Comparison of ENCODE assay signal across 10 cellular contexts in the genomic region with DNA sequence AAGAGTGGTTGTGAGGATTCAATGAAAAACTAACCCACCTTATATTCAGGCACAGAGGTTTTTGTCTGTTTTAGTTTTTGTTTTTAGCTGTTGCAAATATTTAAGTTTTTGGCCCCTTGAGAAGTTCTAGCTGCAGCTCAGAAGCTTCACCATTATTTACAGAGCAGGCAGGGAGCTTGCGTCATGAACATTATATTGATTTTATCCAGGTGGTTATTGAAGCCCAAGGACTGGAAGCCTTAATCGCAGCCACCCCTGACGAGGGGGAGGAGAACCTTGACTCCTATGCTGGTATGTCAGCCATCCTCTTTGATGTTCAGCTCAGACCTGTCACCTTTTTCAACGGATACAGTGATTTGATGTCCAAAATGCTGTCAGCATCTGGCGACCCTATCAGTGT. TPM values are rescaled to one million over a fixed set of nuclear protein-coding genes. Genes with fewer than 3 reads are reported as not detected.
"Had no signal": no experiment of that assay in that cellular context is flagged by ENCODE, and none has a peak within 500 bp of the region (broad histone marks: within the 10 kb centered on the region; RNA-seq: fewer than 3 reads in every experiment).

No MANE protein-coding gene starts in this region.

- DNase-seq: GM23248, GOT3, H7, HFFc6 had no signal

- H3K4me1 ChIP-seq: HAP-1 had no signal

- H3K27ac ChIP-seq: GM23248, HL-60 had no signal

- H3K9me3 ChIP-seq: HAP-1 had no signal

- H3K36me3 ChIP-seq: HAP-1 had no signal

- H3K4me3 ChIP-seq: GM23248, HAP-1 had no signal

- ATAC-seq: HCT116, HepG2 had no signal

- FAIRE-seq: HepG2 had no signal

RNA-seq across cellular contexts. Expression of gene MTTP, which starts 38.1 kb away (rescaled TPM):
- total RNA-seq: GM23248, HFFc6 had no signal
- polyA plus RNA-seq: GM23248, IgD-negative memory B cell had no signal

RNA-seq across cellular contexts. Expression of gene C4orf54, which starts 44.9 kb away (rescaled TPM):
- total RNA-seq: GM23248, H7, HepG2, HT1080 had no signal
- polyA plus RNA-seq: GM23248, HepG2, IgD-negative memory B cell had no signal
